ENCODE assay signal across 8 cellular contexts in genomic region chr3:192812736-192813383, GRCh38.
DNase-seq lines count a peak whose midpoint lies in the region; ATAC-seq, FAIRE-seq and TF ChIP-seq lines count a peak whose summit lies in the region.

No MANE protein-coding gene starts in this region.

- TF ChIP-seq CTCF in DOHH2 (IDR thresholded peaks at IDR 0.05; ENCODE audit: low read depth, low read length, poor library complexity, severe bottlenecking) (peak; percentile 23), LNCaP clone FGC (IDR thresholded peaks at IDR 0.05; ENCODE audit: control insufficient read depth, extremely low read depth, insufficient read depth) (peak; percentile 76), RWPE2 (IDR thresholded peaks at IDR 0.05; ENCODE audit: poor library complexity, severe bottlenecking) (peak; percentile 76), retinal pigment epithelial cell (conservative IDR thresholded peaks at IDR 0.05; ENCODE audit: low read depth, low read length) (peak; percentile 73)

- H3K4me1 ChIP-seq in DOHH2 (ENCODE audit: control insufficient read depth, low read length) (no peaks in the 10 kb centered on the region), RWPE2 (ENCODE audit: insufficient read depth, poor library complexity, severe bottlenecking) (peaks cover 9% of the 10 kb centered on the region)

- ATAC-seq in RWPE2 (ENCODE audit: low read depth) (peak; percentile 49; the same call in 1 of the 3 replicates), HG02970 (IDR thresholded peaks at IDR 0.05; ENCODE audit: low FRiP score, unreplicated experiment) (no peak), GM18907 (IDR thresholded peaks at IDR 0.05; ENCODE audit: unreplicated experiment) (no peak)

- DNase-seq in LNCaP clone FGC (ENCODE audit: low read depth), result peak; percentile 26
- DNase-seq in RWPE2 (ENCODE audit: low spot score), result no peak
- no peak for DNase-seq in frontal cortex (ENCODE audit: low spot score in 2 of 2)
- DNase-seq in retinal pigment epithelial cell (ENCODE audit: low read depth), result no peak
- DNase-seq in activated effector memory CD4-positive, alpha-beta T cell treated with Interleukin-2 at 50 U/mL for 16 hours, result no peak

- no peaks in the 10 kb centered on the region for H3F3A ChIP-seq in DOHH2 (ENCODE audit: control insufficient read depth, insufficient read depth)

- no peaks in the 10 kb centered on the region for H4K20me1 ChIP-seq in DOHH2 (ENCODE audit: control insufficient read depth, insufficient read depth, low read depth, low read length)

- no peaks in the 10 kb centered on the region for H3K9me2 ChIP-seq in DOHH2 (replicated peaks; ENCODE audit: control insufficient read depth, low read length)

- H3K9me3 ChIP-seq in DOHH2 (ENCODE audit: control insufficient read depth, insufficient read depth, low read length) (no peaks in the 10 kb centered on the region), RWPE2 (ENCODE audit: severe bottlenecking) (no peaks in the 10 kb centered on the region)

- peak; percentile 45 for FAIRE-seq in frontal cortex (lab: Jason Lieb, UNC)

- H3K27ac ChIP-seq in DOHH2 (ENCODE audit: low read depth, low read length) (no peak overlapping the region), RWPE2 (ENCODE audit: poor library complexity, severe bottlenecking) (no peak overlapping the region)

- H3K36me3 ChIP-seq in DOHH2 (ENCODE audit: control insufficient read depth, low read length) (no peaks in the 10 kb centered on the region), RWPE2 (ENCODE audit: low read depth) (no peaks in the 10 kb centered on the region)

- H3K4me3 ChIP-seq in DOHH2 (ENCODE audit: low read length) (no peak overlapping the region), LNCaP clone FGC (ENCODE audit: low read depth, low read length) (no peak overlapping the region), RWPE2 (ENCODE audit: severe bottlenecking) (no peak overlapping the region), retinal pigment epithelial cell (ENCODE audit: low read length) (no peak overlapping the region)

- no peak overlapping the region for H3K4me2 ChIP-seq in DOHH2 (ENCODE audit: low read length)

- no peaks in the 10 kb centered on the region for H3K79me2 ChIP-seq in DOHH2 (ENCODE audit: control insufficient read depth, low read length)

- H3K27me3 ChIP-seq in DOHH2 (ENCODE audit: control insufficient read depth, low read length) (peaks cover 7% of the 10 kb centered on the region), RWPE2 (ENCODE audit: insufficient read depth, poor library complexity, severe bottlenecking) (no peaks in the 10 kb centered on the region)

Comparison
In these comparisons a context has a peak if more than half of its experiments do, and no peak if none do; other contexts are left out.
1. CTCF ChIP-seq: peak in every context shown above with its lines; median percentile 76 in LNCaP clone FGC; 76 in RWPE2; 73 in retinal pigment epithelial cell; 23 in DOHH2.